In genomic region chr16:26137956-26138355, GRCh38 we compare ENCODE assay signal across 39 cellular contexts.
"Had no signal": no experiment of that assay in that cellular context is flagged by ENCODE, and none has a peak within 500 bp of the region (broad histone marks: within the 10 kb centered on the region; RNA-seq: fewer than 3 reads in every experiment).

No MANE protein-coding gene starts in this region.

- ATAC-seq: activated naive CD4-positive, alpha-beta T cell treated with anti-CD3 and anti-CD28 coated beads, Interleukin-2, amount 50 U/mL, for 72 hours; activated naive CD8-positive, alpha-beta T cell treated with anti-CD3 and anti-CD28 coated beads, Interleukin-2, amount 50 U/mL, for 24 hours; activated T-cell treated with anti-CD3 and anti-CD28 coated beads, Interleukin-2, amount 50 U/mL, for 4 hours; activated T-cell treated with anti-CD3 and anti-CD28 coated beads, Interleukin-2, amount 50 U/mL, for 72 hours; activated T-helper 17 cell treated with anti-CD3 and anti-CD28 coated beads, Interleukin-2, amount 50 U/mL, for 72 hours; body of pancreas had no signal

- H3K27ac ChIP-seq: adrenal gland, ascending aorta, body of pancreas, brain microvascular endothelial cell, breast epithelium, cardiac muscle cell had no signal

- H3K27ac Mint-ChIP-seq: activated naive CD4-positive, alpha-beta T cell treated with anti-CD3 and anti-CD28 coated beads for 36 hours; activated naive CD4-positive, alpha-beta T cell treated with anti-CD3 and anti-CD28 coated beads, Interleukin-2, amount 10 ng/mL, durations not matched to agents 7 days and 5 days; activated naive CD4-positive, alpha-beta T cell treated with anti-CD3 and anti-CD28 coated beads, Interleukin-2, amount 50 U/mL, for 24 hours; activated naive CD4-positive, alpha-beta T cell treated with anti-CD3 and anti-CD28 coated beads, Interleukin-2, amount 50 U/mL, for 72 hours; activated naive CD8-positive, alpha-beta T cell; activated naive CD8-positive, alpha-beta T cell treated with anti-CD3 and anti-CD28 coated beads for 36 hours; activated naive CD8-positive, alpha-beta T cell treated with anti-CD3 and anti-CD28 coated beads, Interleukin-2, amount 10 ng/mL, durations not matched to agents 7 days and 5 days; activated naive CD8-positive, alpha-beta T cell treated with anti-CD3 and anti-CD28 coated beads, Interleukin-2, amount 50 U/mL, for 24 hours; activated T-cell treated with anti-CD3 and anti-CD28 coated beads, Interleukin-2, amount 50 U/mL, for 24 hours; activated T-cell treated with anti-CD3 and anti-CD28 coated beads, Interleukin-2, amount 50 U/mL, for 72 hours; activated T-helper 1 cell treated with anti-CD3 and anti-CD28 coated beads, Interleukin-12 subunit alpha, Interleukin-12 subunit beta, Interleukin-2, Interleukin-4 antibody, amounts not matched to agents 30 ng/mL and 10 ng/mL and 1 ng/mL, durations not matched to agents 14 hours and 24 hours and 36 hours; activated T-helper 17 cell treated with anti-CD3 and anti-CD28 coated beads, Interleukin-2, amount 50 U/mL, for 72 hours; activated T-helper 2 cell treated with anti-CD3 and anti-CD28 coated beads, Interferon-gamma antibody, Interleukin-2, Interleukin-4, amounts not matched to agents 10 μg/mL and 5 μg/mL and 100 μg/mL, durations not matched to agents 14 hours and 24 hours and 36 hours; brain had no signal

- H3K9me3 Mint-ChIP-seq: activated naive CD4-positive, alpha-beta T cell treated with anti-CD3 and anti-CD28 coated beads for 36 hours; activated naive CD4-positive, alpha-beta T cell treated with anti-CD3 and anti-CD28 coated beads, Interleukin-2, amount 10 ng/mL, durations not matched to agents 7 days and 5 days; activated naive CD4-positive, alpha-beta T cell treated with anti-CD3 and anti-CD28 coated beads, Interleukin-2, amount 50 U/mL, for 24 hours; activated naive CD4-positive, alpha-beta T cell treated with anti-CD3 and anti-CD28 coated beads, Interleukin-2, amount 50 U/mL, for 72 hours; activated naive CD8-positive, alpha-beta T cell treated with anti-CD3 and anti-CD28 coated beads for 36 hours; activated naive CD8-positive, alpha-beta T cell treated with anti-CD3 and anti-CD28 coated beads, Interleukin-2, amount 10 ng/mL, durations not matched to agents 7 days and 5 days; activated naive CD8-positive, alpha-beta T cell treated with anti-CD3 and anti-CD28 coated beads, Interleukin-2, amount 50 U/mL, for 24 hours; activated T-cell treated with anti-CD3 and anti-CD28 coated beads, Interleukin-2, amount 50 U/mL, for 24 hours; activated T-cell treated with anti-CD3 and anti-CD28 coated beads, Interleukin-2, amount 50 U/mL, for 4 hours; activated T-cell treated with anti-CD3 and anti-CD28 coated beads, Interleukin-2, amount 50 U/mL, for 72 hours; activated T-helper 1 cell treated with anti-CD3 and anti-CD28 coated beads, Interleukin-12 subunit alpha, Interleukin-12 subunit beta, Interleukin-2, Interleukin-4 antibody, amounts not matched to agents 30 ng/mL and 10 ng/mL and 1 ng/mL, durations not matched to agents 14 hours and 24 hours and 36 hours; activated T-helper 17 cell treated with anti-CD3 and anti-CD28 coated beads, Interleukin-2, amount 50 U/mL, for 72 hours; activated T-helper 2 cell treated with anti-CD3 and anti-CD28 coated beads, Interferon-gamma antibody, Interleukin-2, Interleukin-4, amounts not matched to agents 10 μg/mL and 5 μg/mL and 100 μg/mL, durations not matched to agents 14 hours and 24 hours and 36 hours; central memory CD8-positive, alpha-beta T cell had no signal

- H3K27me3 Mint-ChIP-seq: activated naive CD4-positive, alpha-beta T cell treated with anti-CD3 and anti-CD28 coated beads, Interleukin-2, amount 10 ng/mL, durations not matched to agents 7 days and 5 days; activated naive CD8-positive, alpha-beta T cell treated with anti-CD3 and anti-CD28 coated beads, Interleukin-2, amount 50 U/mL, for 24 hours; brain; central memory CD8-positive, alpha-beta T cell had no signal

- H3K4me1 Mint-ChIP-seq: activated naive CD4-positive, alpha-beta T cell treated with anti-CD3 and anti-CD28 coated beads, Interleukin-2, amount 10 ng/mL, durations not matched to agents 7 days and 5 days; activated naive CD4-positive, alpha-beta T cell treated with anti-CD3 and anti-CD28 coated beads, Interleukin-2, amount 50 U/mL, for 24 hours; activated naive CD8-positive, alpha-beta T cell treated with anti-CD3 and anti-CD28 coated beads for 36 hours; activated naive CD8-positive, alpha-beta T cell treated with anti-CD3 and anti-CD28 coated beads, Interleukin-2, amount 10 ng/mL, durations not matched to agents 7 days and 5 days; activated naive CD8-positive, alpha-beta T cell treated with anti-CD3 and anti-CD28 coated beads, Interleukin-2, amount 50 U/mL, for 24 hours; activated T-helper 17 cell treated with anti-CD3 and anti-CD28 coated beads, Interleukin-2, amount 50 U/mL, for 72 hours; central memory CD8-positive, alpha-beta T cell had no signal

- H3K4me3 Mint-ChIP-seq: activated naive CD4-positive, alpha-beta T cell treated with anti-CD3 and anti-CD28 coated beads for 36 hours; activated naive CD4-positive, alpha-beta T cell treated with anti-CD3 and anti-CD28 coated beads, Interleukin-2, amount 10 ng/mL, durations not matched to agents 7 days and 5 days; activated naive CD4-positive, alpha-beta T cell treated with anti-CD3 and anti-CD28 coated beads, Interleukin-2, amount 50 U/mL, for 24 hours; activated naive CD8-positive, alpha-beta T cell; activated naive CD8-positive, alpha-beta T cell treated with anti-CD3 and anti-CD28 coated beads for 36 hours; activated naive CD8-positive, alpha-beta T cell treated with anti-CD3 and anti-CD28 coated beads, Interleukin-2, amount 10 ng/mL, durations not matched to agents 7 days and 5 days; activated naive CD8-positive, alpha-beta T cell treated with anti-CD3 and anti-CD28 coated beads, Interleukin-2, amount 50 U/mL, for 24 hours; activated T-cell treated with anti-CD3 and anti-CD28 coated beads, Interleukin-2, amount 50 U/mL, for 24 hours; activated T-cell treated with anti-CD3 and anti-CD28 coated beads, Interleukin-2, amount 50 U/mL, for 4 hours; activated T-cell treated with anti-CD3 and anti-CD28 coated beads, Interleukin-2, amount 50 U/mL, for 72 hours; activated T-helper 1 cell treated with anti-CD3 and anti-CD28 coated beads, Interleukin-12 subunit alpha, Interleukin-12 subunit beta, Interleukin-2, Interleukin-4 antibody, amounts not matched to agents 30 ng/mL and 10 ng/mL and 1 ng/mL, durations not matched to agents 14 hours and 24 hours and 36 hours; activated T-helper 17 cell treated with anti-CD3 and anti-CD28 coated beads, Interleukin-2, amount 50 U/mL, for 72 hours; brain; central memory CD8-positive, alpha-beta T cell had no signal

- FAIRE-seq: astrocyte, bronchial epithelial cell had no signal

- DNase-seq: activated effector memory CD4-positive, alpha-beta T cell treated with anti-CD3 and anti-CD28 coated beads, Interleukin-2, amount 50 U/mL, for 16 hours; activated effector memory CD4-positive, alpha-beta T cell treated with Interleukin-2 at 50 U/mL for 16 hours; activated gamma-delta T cell; activated gamma-delta T cell treated with Interleukin-2 at 50 U/mL for 16 hours; activated naive CD4-positive, alpha-beta T cell; activated naive CD4-positive, alpha-beta T cell treated with anti-CD3 and anti-CD28 coated beads for 36 hours; activated naive CD4-positive, alpha-beta T cell treated with anti-CD3 and anti-CD28 coated beads, Interleukin-2, amount 10 ng/mL, durations not matched to agents 7 days and 5 days; activated naive CD4-positive, alpha-beta T cell treated with anti-CD3 and anti-CD28 coated beads, Interleukin-2, amount 50 U/mL, for 16 hours; activated naive CD4-positive, alpha-beta T cell treated with Interleukin-2 at 50 U/mL for 16 hours; activated naive CD8-positive, alpha-beta T cell treated with anti-CD3 and anti-CD28 coated beads for 36 hours; activated naive CD8-positive, alpha-beta T cell treated with anti-CD3 and anti-CD28 coated beads, Interleukin-2, amount 10 ng/mL, durations not matched to agents 7 days and 5 days; activated naive CD8-positive, alpha-beta T cell treated with anti-CD3 and anti-CD28 coated beads, Interleukin-2, amount 50 U/mL, for 24 hours; activated T-cell treated with anti-CD3 and anti-CD28 coated beads, Interleukin-2, amount 50 U/mL, for 1 hour; activated T-cell treated with anti-CD3 and anti-CD28 coated beads, Interleukin-2, amount 50 U/mL, for 24 hours; activated T-cell treated with anti-CD3 and anti-CD28 coated beads, Interleukin-2, amount 50 U/mL, for 4 hours; activated T-cell treated with anti-CD3 and anti-CD28 coated beads, Interleukin-2, amount 50 U/mL, for 48 hours; activated T-cell treated with anti-CD3 and anti-CD28 coated beads, Interleukin-2, amount 50 U/mL, for 72 hours; adrenal gland; amniotic stem cell; amygdala; anterior cingulate cortex; aorta; body of pancreas; brain microvascular endothelial cell; central memory CD4-positive, alpha-beta T cell; cerebellar nuclear complex had no signal

- H3K36me3 Mint-ChIP-seq: activated naive CD4-positive, alpha-beta T cell treated with anti-CD3 and anti-CD28 coated beads, Interleukin-2, amount 10 ng/mL, durations not matched to agents 7 days and 5 days; activated naive CD4-positive, alpha-beta T cell treated with anti-CD3 and anti-CD28 coated beads, Interleukin-2, amount 50 U/mL, for 24 hours; activated naive CD4-positive, alpha-beta T cell treated with anti-CD3 and anti-CD28 coated beads, Interleukin-2, amount 50 U/mL, for 72 hours; activated naive CD8-positive, alpha-beta T cell; activated naive CD8-positive, alpha-beta T cell treated with anti-CD3 and anti-CD28 coated beads for 36 hours; activated naive CD8-positive, alpha-beta T cell treated with anti-CD3 and anti-CD28 coated beads, Interleukin-2, amount 10 ng/mL, durations not matched to agents 7 days and 5 days; brain had no signal
